ENCODE assay signal across 8 cellular contexts in genomic region chr3:39812537-39812936, GRCh38. TPM values are rescaled to one million over a fixed set of nuclear protein-coding genes. Genes with fewer than 3 reads are reported as not detected.
DNase-seq lines count a peak whose midpoint lies in the region; ATAC-seq and TF ChIP-seq lines count a peak whose summit lies in the region.

No MANE protein-coding gene starts in this region.

- H3K4me3 Mint-ChIP-seq in neural progenitor cell, result no peak overlapping the region

- peaks cover 2% of the 10 kb centered on the region for H3K9me3 Mint-ChIP-seq in neural progenitor cell

- H3K9ac ChIP-seq in Karpas-422 (ENCODE audit: low read length) (no peak overlapping the region), neural progenitor cell (no peak overlapping the region)

- peaks cover 32% of the 10 kb centered on the region for H3F3A ChIP-seq in neural progenitor cell (ENCODE audit: low read depth)

- H3K36me3 Mint-ChIP-seq in neural progenitor cell, result no peaks in the 10 kb centered on the region

- peak overlapping the region; percentile 81 for H3K27ac ChIP-seq in Karpas-422 (ENCODE audit: low read length)
- H3K27ac ChIP-seq in neural progenitor cell, result no peak overlapping the region

- H4K20me1 ChIP-seq in Karpas-422 (ENCODE audit: insufficient read depth, low read depth, low read length) (peaks cover 8% of the 10 kb centered on the region; the same call in 1 of the 2 replicates), neural progenitor cell (ENCODE audit: low read depth) (peaks cover 9% of the 10 kb centered on the region)

- H3K27me3 ChIP-seq in Karpas-422 (ENCODE audit: low read length) (no peaks in the 10 kb centered on the region), neural progenitor cell (peaks cover 51% of the 10 kb centered on the region)

- H3K4me3 ChIP-seq in Karpas-422 (ENCODE audit: low read length) (no peak overlapping the region), neural progenitor cell (no peak overlapping the region)

- H2AFZ ChIP-seq in Karpas-422 (ENCODE audit: low read length), result no peak overlapping the region
- H2AFZ ChIP-seq in neural progenitor cell (replicated peaks), result no peak overlapping the region

- H3K4me2 ChIP-seq in Karpas-422 (ENCODE audit: low read depth, low read length, poor library complexity, severe bottlenecking), result peak overlapping the region; percentile 99
- H3K4me2 ChIP-seq in neural progenitor cell, result no peak overlapping the region

- H3K79me2 ChIP-seq in Karpas-422 (ENCODE audit: low read length), result peaks cover 74% of the 10 kb centered on the region
- H3K79me2 ChIP-seq in neural progenitor cell (ENCODE audit: low read depth), result no peaks in the 10 kb centered on the region

- H3K9me2 ChIP-seq in Karpas-422 (replicated peaks; ENCODE audit: insufficient read depth, low read length), result no peaks in the 10 kb centered on the region

- no peak overlapping the region for H3K27ac Mint-ChIP-seq in neural progenitor cell

- ATAC-seq in HG02588 (IDR thresholded peaks at IDR 0.05; ENCODE audit: unreplicated experiment) (no peak), GM21737 (IDR thresholded peaks at IDR 0.05; ENCODE audit: unreplicated experiment) (no peak)

- H3K27me3 Mint-ChIP-seq in neural progenitor cell (ENCODE audit: insufficient read depth, low read depth), result peaks cover 43% of the 10 kb centered on the region

- H3K36me3 ChIP-seq in Karpas-422 (ENCODE audit: insufficient read depth, low read length) (peaks cover 18% of the 10 kb centered on the region), neural progenitor cell (no peaks in the 10 kb centered on the region)

- peak; percentile 68 for TF ChIP-seq CTCF in neural progenitor cell (IDR thresholded peaks at IDR 0.05)

- H3K4me1 ChIP-seq in Karpas-422 (ENCODE audit: low read length) (peaks cover 67% of the 10 kb centered on the region), neural progenitor cell (peaks cover 14% of the 10 kb centered on the region)

- peak; percentile 12 for DNase-seq in ELF-1 (ENCODE audit: low read depth, low spot score)
- DNase-seq in Karpas-422, result peak; percentile 64
- peak; percentile 31 for DNase-seq in cerebellum (ENCODE audit: low spot score)
- peak; percentile 43 for DNase-seq in neural progenitor cell (ENCODE audit: low spot score)
- DNase-seq in A172 (ENCODE audit: low spot score), result no peak
- no peak for DNase-seq in NCI-H524 treated with DMSO at 0.1 percent for 48 hours (lab: John Stamatoyannopoulos, UW)

- H3K9me3 ChIP-seq in Karpas-422 (ENCODE audit: low read length), result no peaks in the 10 kb centered on the region
- H3K9me3 ChIP-seq in neural progenitor cell (ENCODE audit: low read depth), result no peaks in the 10 kb centered on the region

- H3K4me1 Mint-ChIP-seq in neural progenitor cell, result peaks cover 17% of the 10 kb centered on the region

RNA-seq across cellular contexts. Expression of gene MYRIP, which starts 3.1 kb away (rescaled TPM):
- 19.0 and 36.1 TPM in 2 replicates for total RNA-seq in Karpas-422 (2014; rRNA removed; shearing (Covaris generic); ENCODE audit: low replicate concordance)
- total RNA-seq in cerebellum, result 13.5 TPM
- 0.28 and 0.62 TPM in 2 replicates for total RNA-seq in neural progenitor cell (ENCODE audit: low replicate concordance)
- total RNA-seq in A172 (2014; rRNA removed; shearing (Covaris generic)), result not detected in 2 replicates

Comparison
In these comparisons a context has a peak if more than half of its experiments do, and no peak if none do; other contexts are left out.
1. DNase-seq: peak in ELF-1 (single experiment), Karpas-422 (single experiment), cerebellum (single experiment) and neural progenitor cell (single experiment); none in A172 (single experiment) and NCI-H524 treated with DMSO at 0.1 percent for 48 hours (single experiment).